In the genomic region with DNA sequence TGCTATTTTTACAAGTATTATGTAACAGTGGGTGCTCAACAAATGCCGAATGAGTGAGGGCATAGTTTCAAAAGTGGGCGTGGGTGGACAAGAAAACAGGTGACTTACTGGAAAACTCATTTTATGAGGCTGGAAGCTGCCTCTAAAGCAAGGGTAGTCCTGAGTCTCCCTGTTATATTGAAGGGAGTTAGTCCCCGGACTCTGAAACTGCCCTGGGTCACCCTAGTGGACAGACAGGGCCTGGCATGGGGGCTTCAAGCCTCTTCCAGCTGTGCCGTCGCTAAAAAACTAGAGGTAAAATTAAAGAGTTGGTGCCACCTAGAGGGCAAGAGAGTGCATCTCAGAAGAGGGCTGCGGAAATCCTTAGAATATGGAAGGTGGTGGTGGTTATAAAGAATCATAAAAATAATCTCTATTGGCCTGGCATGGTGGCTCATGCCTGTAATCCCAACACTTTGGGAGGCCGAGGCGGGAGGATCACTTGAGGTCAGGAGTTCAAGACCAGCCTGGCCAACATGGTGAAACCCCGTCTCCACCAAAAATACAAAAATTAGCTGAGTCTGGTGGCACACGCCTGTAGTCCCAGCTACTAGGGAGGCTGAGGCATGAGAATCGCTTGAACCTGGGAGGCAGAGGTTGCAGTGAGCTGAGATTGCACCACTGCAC, we compare ENCODE assay signal across 1 cellular context.
TF ChIP-seq lines count a peak whose summit lies in the region.
"Not testable (repeated sequence)": the region's sequence is repeated elsewhere in the genome, so short reads cannot be mapped to it uniquely, and the experiment has no call there.

No MANE protein-coding gene starts in this region.

TF ChIP-seq in K562, 482 proteins besides CTCF, POLR2A, EP300 and RAD21:
- TF ChIP-seq MYC (IDR thresholded peaks at IDR 0.05; ENCODE audit: low read depth, low read length) (peak; percentile 34; the same call in 1 of the 2 replicates), SP1 (CRISPR knock-in tag; IDR thresholded peaks at IDR 0.05) (0 out of 2 replicates have a peak, but pooled peaks have one; percentile 41), XRCC5 (IDR thresholded peaks at IDR 0.05; ENCODE audit: low read depth, low read length) (0 out of 2 replicates have a peak, but pooled peaks have one; percentile 44), SMC3 (conservative IDR thresholded peaks at IDR 0.05; ENCODE audit: insufficient read depth, low read depth, low read length) (peak; percentile 67), CC2D1A (IDR thresholded peaks at IDR 0.05) (peak; percentile 66; the same call in 1 of the 2 replicates), HDAC3 (IDR thresholded peaks at IDR 0.05; ENCODE audit: borderline replicate concordance, partially characterized antibody) (peak; percentile 18), ATF7 (IDR thresholded peaks at IDR 0.05) (0 out of 2 replicates have a peak, but pooled peaks have one; percentile 29), DACH1 (IDR thresholded peaks at IDR 0.05; ENCODE audit: partially characterized antibody) (peak; percentile 78), EP400 (IDR thresholded peaks at IDR 0.05) (0 out of 2 replicates have a peak, but pooled peaks have one; percentile 33), JUND (IDR thresholded peaks at IDR 0.05; ENCODE audit: borderline replicate concordance, low read depth, low read length) (peak; percentile 3; the same call in 1 of the 2 replicates), STAG1 (CRISPR knock-in tag; IDR thresholded peaks at IDR 0.05; ENCODE audit: borderline replicate concordance) (peak; percentile 46; the same call in 1 of the 2 replicates), ARNT (IDR thresholded peaks at IDR 0.05) (0 out of 4 replicates have a peak, but pooled peaks of 1 of the 2 experiments have one; percentile 31), MAZ (CRISPR knock-in tag; conservative IDR thresholded peaks at IDR 0.05 in 1 of 2, IDR thresholded peaks at IDR 0.05 in 1 of 2) (peak in 1 of 2 experiments; percentile 90; a peak in 2 of 4 replicates), ARID2 (IDR thresholded peaks at IDR 0.05) (peak; percentile 44; the same call in 1 of the 2 replicates), ZBTB7A (IDR thresholded peaks at IDR 0.05; ENCODE audit: borderline replicate concordance, control insufficient read depth, low read depth, low read length) (peak; percentile 88), NCOR1 (IDR thresholded peaks at IDR 0.05) (0 out of 2 replicates have a peak, but pooled peaks have one; percentile 13), SMAD4 (CRISPR knock-in tag; conservative IDR thresholded peaks at IDR 0.05) (0 out of 2 replicates have a peak, but pooled peaks have one; percentile 40)
- not testable (repeated sequence) for TF ChIP-seq MYC (CRISPR knock-in tag; IDR thresholded peaks at IDR 0.05; ENCODE audit: borderline replicate concordance, low read depth); JUND (tag; IDR thresholded peaks at IDR 0.05; ENCODE audit: borderline replicate concordance, low read depth, low read length)
- TF ChIP-seq, protein P1, sequence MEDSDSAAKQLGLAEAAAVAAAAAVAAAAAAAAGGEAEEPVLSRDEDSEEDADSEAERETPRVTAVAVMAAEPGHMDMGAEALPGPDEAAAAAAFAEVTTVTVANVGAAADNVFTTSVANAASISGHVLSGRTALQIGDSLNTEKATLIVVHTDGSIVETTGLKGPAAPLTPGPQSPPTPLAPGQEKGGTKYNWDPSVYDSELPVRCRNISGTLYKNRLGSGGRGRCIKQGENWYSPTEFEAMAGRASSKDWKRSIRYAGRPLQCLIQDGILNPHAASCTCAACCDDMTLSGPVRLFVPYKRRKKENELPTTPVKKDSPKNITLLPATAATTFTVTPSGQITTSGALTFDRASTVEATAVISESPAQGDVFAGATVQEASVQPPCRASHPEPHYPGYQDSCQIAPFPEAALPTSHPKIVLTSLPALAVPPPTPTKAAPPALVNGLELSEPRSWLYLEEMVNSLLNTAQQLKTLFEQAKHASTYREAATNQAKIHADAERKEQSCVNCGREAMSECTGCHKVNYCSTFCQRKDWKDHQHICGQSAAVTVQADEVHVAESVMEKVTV (CRISPR knock-in tag; IDR thresholded peaks at IDR 0.05): peak; percentile 83
- TF ChIP-seq, protein P2, sequence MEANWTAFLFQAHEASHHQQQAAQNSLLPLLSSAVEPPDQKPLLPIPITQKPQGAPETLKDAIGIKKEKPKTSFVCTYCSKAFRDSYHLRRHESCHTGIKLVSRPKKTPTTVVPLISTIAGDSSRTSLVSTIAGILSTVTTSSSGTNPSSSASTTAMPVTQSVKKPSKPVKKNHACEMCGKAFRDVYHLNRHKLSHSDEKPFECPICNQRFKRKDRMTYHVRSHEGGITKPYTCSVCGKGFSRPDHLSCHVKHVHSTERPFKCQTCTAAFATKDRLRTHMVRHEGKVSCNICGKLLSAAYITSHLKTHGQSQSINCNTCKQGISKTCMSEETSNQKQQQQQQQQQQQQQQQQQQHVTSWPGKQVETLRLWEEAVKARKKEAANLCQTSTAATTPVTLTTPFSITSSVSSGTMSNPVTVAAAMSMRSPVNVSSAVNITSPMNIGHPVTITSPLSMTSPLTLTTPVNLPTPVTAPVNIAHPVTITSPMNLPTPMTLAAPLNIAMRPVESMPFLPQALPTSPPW (CRISPR knock-in tag; IDR thresholded peaks at IDR 0.05): peak; percentile 30; the same call in 1 of the 2 replicates
- TF ChIP-seq, protein P3, sequence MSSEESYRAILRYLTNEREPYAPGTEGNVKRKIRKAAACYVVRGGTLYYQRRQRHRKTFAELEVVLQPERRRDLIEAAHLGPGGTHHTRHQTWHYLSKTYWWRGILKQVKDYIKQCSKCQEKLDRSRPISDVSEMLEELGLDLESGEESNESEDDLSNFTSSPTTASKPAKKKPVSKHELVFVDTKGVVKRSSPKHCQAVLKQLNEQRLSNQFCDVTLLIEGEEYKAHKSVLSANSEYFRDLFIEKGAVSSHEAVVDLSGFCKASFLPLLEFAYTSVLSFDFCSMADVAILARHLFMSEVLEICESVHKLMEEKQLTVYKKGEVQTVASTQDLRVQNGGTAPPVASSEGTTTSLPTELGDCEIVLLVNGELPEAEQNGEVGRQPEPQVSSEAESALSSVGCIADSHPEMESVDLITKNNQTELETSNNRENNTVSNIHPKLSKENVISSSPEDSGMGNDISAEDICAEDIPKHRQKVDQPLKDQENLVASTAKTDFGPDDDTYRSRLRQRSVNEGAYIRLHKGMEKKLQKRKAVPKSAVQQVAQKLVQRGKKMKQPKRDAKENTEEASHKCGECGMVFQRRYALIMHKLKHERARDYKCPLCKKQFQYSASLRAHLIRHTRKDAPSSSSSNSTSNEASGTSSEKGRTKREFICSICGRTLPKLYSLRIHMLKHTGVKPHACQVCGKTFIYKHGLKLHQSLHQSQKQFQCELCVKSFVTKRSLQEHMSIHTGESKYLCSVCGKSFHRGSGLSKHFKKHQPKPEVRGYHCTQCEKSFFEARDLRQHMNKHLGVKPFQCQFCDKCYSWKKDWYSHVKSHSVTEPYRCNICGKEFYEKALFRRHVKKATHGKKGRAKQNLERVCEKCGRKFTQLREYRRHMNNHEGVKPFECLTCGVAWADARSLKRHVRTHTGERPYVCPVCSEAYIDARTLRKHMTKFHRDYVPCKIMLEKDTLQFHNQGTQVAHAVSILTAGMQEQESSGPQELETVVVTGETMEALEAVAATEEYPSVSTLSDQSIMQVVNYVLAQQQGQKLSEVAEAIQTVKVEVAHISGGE (CRISPR knock-in tag; IDR thresholded peaks at IDR 0.05): peak in 1 of 3 experiments; percentile 77; a peak in 2 of 6 replicates
- TF ChIP-seq, protein P4, sequence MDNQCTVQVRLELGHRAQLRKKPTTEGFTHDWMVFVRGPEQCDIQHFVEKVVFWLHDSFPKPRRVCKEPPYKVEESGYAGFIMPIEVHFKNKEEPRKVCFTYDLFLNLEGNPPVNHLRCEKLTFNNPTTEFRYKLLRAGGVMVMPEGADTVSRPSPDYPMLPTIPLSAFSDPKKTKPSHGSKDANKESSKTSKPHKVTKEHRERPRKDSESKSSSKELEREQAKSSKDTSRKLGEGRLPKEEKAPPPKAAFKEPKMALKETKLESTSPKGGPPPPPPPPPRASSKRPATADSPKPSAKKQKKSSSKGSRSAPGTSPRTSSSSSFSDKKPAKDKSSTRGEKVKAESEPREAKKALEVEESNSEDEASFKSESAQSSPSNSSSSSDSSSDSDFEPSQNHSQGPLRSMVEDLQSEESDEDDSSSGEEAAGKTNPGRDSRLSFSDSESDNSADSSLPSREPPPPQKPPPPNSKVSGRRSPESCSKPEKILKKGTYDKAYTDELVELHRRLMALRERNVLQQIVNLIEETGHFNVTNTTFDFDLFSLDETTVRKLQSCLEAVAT (IDR thresholded peaks at IDR 0.05): 0 out of 4 replicates have a peak, but pooled peaks of 1 of the 2 experiments have one; percentile 28
- TF ChIP-seq, protein P5, sequence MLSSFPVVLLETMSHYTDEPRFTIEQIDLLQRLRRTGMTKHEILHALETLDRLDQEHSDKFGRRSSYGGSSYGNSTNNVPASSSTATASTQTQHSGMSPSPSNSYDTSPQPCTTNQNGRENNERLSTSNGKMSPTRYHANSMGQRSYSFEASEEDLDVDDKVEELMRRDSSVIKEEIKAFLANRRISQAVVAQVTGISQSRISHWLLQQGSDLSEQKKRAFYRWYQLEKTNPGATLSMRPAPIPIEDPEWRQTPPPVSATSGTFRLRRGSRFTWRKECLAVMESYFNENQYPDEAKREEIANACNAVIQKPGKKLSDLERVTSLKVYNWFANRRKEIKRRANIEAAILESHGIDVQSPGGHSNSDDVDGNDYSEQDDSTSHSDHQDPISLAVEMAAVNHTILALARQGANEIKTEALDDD (IDR thresholded peaks at IDR 0.05): peak; percentile 39; the same call in 1 of the 2 replicates
- TF ChIP-seq, protein P6, sequence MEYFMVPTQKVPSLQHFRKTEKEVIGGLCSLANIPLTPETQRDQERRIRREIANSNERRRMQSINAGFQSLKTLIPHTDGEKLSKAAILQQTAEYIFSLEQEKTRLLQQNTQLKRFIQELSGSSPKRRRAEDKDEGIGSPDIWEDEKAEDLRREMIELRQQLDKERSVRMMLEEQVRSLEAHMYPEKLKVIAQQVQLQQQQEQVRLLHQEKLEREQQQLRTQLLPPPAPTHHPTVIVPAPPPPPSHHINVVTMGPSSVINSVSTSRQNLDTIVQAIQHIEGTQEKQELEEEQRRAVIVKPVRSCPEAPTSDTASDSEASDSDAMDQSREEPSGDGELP (CRISPR knock-in tag; IDR thresholded peaks at IDR 0.05; ENCODE audit: borderline replicate concordance): peak; percentile 96
- TF ChIP-seq, protein P7, sequence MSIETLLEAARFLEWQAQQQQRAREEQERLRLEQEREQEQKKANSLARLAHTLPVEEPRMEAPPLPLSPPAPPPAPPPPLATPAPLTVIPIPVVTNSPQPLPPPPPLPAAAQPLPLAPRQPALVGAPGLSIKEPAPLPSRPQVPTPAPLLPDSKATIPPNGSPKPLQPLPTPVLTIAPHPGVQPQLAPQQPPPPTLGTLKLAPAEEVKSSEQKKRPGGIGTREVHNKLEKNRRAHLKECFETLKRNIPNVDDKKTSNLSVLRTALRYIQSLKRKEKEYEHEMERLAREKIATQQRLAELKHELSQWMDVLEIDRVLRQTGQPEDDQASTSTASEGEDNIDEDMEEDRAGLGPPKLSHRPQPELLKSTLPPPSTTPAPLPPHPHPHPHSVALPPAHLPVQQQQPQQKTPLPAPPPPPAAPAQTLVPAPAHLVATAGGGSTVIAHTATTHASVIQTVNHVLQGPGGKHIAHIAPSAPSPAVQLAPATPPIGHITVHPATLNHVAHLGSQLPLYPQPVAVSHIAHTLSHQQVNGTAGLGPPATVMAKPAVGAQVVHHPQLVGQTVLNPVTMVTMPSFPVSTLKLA (conservative IDR thresholded peaks at IDR 0.05): 0 out of 4 replicates have a peak, but pooled peaks of 1 of the 2 experiments have one; percentile 14
TF ChIP-seq in K562: peak in this region for 24; not testable (repeated sequence) for 458.
